1 cellular context compared by ENCODE assay signal in the genomic region with DNA sequence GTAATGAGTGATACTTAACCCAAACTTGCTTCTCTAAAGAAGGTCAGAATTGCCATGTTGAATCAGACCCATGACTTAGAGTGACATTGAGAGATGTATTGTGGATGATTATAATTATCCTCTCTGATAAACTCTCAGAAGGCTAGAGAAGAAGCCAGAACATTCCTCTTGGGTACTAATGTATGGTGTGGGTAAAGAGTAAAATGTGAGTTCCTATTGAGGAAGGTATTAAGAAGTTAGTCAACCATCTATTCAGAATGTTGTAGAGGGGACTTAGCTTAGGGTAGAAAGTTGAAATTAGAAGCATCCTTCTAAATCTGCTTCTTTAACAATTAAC.
TF ChIP-seq lines count a peak whose summit lies in the region.

No MANE protein-coding gene starts in this region.

TF ChIP-seq in GM12878, 131 proteins besides CTCF, POLR2A, EP300 and RAD21:
- TF ChIP-seq HDAC2 (IDR thresholded peaks at IDR 0.05) (no peak), GABPA (IDR thresholded peaks at IDR 0.05; ENCODE audit: low read depth) (no peak), IKZF1 (conservative IDR thresholded peaks at IDR 0.05) (no peak), TCF7 (IDR thresholded peaks at IDR 0.05; ENCODE audit: borderline replicate concordance) (no peak), KDM1A (IDR thresholded peaks at IDR 0.05; ENCODE audit: borderline replicate concordance) (no peak), KLF5 (IDR thresholded peaks at IDR 0.05; ENCODE audit: partially characterized antibody) (no peak), NFXL1 (IDR thresholded peaks at IDR 0.05; ENCODE audit: borderline replicate concordance) (no peak), CHD2 (IDR thresholded peaks at IDR 0.05; ENCODE audit: borderline replicate concordance, low read depth, low read length) (no peak)
- TF ChIP-seq, protein P1, sequence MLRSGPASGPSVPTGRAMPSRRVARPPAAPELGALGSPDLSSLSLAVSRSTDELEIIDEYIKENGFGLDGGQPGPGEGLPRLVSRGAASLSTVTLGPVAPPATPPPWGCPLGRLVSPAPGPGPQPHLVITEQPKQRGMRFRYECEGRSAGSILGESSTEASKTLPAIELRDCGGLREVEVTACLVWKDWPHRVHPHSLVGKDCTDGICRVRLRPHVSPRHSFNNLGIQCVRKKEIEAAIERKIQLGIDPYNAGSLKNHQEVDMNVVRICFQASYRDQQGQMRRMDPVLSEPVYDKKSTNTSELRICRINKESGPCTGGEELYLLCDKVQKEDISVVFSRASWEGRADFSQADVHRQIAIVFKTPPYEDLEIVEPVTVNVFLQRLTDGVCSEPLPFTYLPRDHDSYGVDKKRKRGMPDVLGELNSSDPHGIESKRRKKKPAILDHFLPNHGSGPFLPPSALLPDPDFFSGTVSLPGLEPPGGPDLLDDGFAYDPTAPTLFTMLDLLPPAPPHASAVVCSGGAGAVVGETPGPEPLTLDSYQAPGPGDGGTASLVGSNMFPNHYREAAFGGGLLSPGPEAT (IDR thresholded peaks at IDR 0.05; ENCODE audit: low read depth), result no peak
- TF ChIP-seq, protein P2, sequence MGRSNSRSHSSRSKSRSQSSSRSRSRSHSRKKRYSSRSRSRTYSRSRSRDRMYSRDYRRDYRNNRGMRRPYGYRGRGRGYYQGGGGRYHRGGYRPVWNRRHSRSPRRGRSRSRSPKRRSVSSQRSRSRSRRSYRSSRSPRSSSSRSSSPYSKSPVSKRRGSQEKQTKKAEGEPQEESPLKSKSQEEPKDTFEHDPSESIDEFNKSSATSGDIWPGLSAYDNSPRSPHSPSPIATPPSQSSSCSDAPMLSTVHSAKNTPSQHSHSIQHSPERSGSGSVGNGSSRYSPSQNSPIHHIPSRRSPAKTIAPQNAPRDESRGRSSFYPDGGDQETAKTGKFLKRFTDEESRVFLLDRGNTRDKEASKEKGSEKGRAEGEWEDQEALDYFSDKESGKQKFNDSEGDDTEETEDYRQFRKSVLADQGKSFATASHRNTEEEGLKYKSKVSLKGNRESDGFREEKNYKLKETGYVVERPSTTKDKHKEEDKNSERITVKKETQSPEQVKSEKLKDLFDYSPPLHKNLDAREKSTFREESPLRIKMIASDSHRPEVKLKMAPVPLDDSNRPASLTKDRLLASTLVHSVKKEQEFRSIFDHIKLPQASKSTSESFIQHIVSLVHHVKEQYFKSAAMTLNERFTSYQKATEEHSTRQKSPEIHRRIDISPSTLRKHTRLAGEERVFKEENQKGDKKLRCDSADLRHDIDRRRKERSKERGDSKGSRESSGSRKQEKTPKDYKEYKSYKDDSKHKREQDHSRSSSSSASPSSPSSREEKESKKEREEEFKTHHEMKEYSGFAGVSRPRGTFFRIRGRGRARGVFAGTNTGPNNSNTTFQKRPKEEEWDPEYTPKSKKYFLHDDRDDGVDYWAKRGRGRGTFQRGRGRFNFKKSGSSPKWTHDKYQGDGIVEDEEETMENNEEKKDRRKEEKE (IDR thresholded peaks at IDR 0.05), result no peak
- TF ChIP-seq, protein P3, sequence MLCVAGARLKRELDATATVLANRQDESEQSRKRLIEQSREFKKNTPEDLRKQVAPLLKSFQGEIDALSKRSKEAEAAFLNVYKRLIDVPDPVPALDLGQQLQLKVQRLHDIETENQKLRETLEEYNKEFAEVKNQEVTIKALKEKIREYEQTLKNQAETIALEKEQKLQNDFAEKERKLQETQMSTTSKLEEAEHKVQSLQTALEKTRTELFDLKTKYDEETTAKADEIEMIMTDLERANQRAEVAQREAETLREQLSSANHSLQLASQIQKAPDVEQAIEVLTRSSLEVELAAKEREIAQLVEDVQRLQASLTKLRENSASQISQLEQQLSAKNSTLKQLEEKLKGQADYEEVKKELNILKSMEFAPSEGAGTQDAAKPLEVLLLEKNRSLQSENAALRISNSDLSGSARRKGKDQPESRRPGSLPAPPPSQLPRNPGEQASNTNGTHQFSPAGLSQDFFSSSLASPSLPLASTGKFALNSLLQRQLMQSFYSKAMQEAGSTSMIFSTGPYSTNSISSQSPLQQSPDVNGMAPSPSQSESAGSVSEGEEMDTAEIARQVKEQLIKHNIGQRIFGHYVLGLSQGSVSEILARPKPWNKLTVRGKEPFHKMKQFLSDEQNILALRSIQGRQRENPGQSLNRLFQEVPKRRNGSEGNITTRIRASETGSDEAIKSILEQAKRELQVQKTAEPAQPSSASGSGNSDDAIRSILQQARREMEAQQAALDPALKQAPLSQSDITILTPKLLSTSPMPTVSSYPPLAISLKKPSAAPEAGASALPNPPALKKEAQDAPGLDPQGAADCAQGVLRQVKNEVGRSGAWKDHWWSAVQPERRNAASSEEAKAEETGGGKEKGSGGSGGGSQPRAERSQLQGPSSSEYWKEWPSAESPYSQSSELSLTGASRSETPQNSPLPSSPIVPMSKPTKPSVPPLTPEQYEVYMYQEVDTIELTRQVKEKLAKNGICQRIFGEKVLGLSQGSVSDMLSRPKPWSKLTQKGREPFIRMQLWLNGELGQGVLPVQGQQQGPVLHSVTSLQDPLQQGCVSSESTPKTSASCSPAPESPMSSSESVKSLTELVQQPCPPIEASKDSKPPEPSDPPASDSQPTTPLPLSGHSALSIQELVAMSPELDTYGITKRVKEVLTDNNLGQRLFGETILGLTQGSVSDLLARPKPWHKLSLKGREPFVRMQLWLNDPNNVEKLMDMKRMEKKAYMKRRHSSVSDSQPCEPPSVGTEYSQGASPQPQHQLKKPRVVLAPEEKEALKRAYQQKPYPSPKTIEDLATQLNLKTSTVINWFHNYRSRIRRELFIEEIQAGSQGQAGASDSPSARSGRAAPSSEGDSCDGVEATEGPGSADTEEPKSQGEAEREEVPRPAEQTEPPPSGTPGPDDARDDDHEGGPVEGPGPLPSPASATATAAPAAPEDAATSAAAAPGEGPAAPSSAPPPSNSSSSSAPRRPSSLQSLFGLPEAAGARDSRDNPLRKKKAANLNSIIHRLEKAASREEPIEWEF (IDR thresholded peaks at IDR 0.05; ENCODE audit: insufficient replicate concordance, low read depth, low read length), result no peak
TF ChIP-seq in GM12878: peak in this region for 0.
